11 cellular contexts compared by ENCODE assay signal in the genomic region with DNA sequence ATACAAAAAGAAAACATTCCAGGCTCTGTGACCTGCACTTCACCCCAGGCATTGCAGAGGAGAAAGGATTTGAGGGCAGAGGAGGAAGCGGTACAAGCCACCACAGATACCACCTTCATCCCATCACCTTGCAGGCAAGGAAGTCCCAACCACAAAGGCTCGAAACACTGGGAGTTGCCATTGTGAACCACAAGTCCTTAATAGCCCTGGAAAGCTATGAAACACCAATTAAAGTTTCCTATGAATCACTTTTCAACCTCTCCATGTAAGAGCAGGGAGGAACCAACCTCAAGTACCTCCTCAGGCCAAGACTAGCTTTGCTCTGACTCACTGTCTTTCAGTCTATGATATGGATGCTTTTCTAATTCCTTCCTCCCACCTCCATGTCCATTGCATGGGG. TPM values are rescaled to one million over a fixed set of nuclear protein-coding genes. Genes with fewer than 3 reads are reported as not detected.
A peak's percentile ranks its signal among the peaks of the same experiment; 100 is the strongest.
DNase-seq lines count a peak whose midpoint lies in the region; ATAC-seq, FAIRE-seq and TF ChIP-seq lines count a peak whose summit lies in the region.
"Had no signal": no experiment of that assay in that cellular context is flagged by ENCODE, and none has a peak within 500 bp of the region (broad histone marks: within the 10 kb centered on the region; RNA-seq: fewer than 3 reads in every experiment).

No MANE protein-coding gene starts in this region.

- peak overlapping the region; percentile 47 for H3K27ac ChIP-seq in keratinocyte (ENCODE audit: control insufficient read depth, insufficient read depth, low read length)
- H3K27ac ChIP-seq: heart left ventricle had no signal

- no peaks in the 10 kb centered on the region for H3K9me3 ChIP-seq in T-helper 17 cell (ENCODE audit: control insufficient read depth, low read length, poor library complexity, severe bottlenecking)
- no peaks in the 10 kb centered on the region for H3K9me3 ChIP-seq in keratinocyte (ENCODE audit: control insufficient read depth, low read depth, low read length)
- H3K9me3 ChIP-seq: heart left ventricle had no signal

- peaks cover 19% of the 10 kb centered on the region for H3K27me3 Mint-ChIP-seq in HFFc6 (ENCODE audit: insufficient read depth)
- peaks cover 5% of the 10 kb centered on the region for H3K27me3 Mint-ChIP-seq in T-helper 17 cell

- FAIRE-seq in keratinocyte (lab: Jason Lieb, UNC), result peak; percentile 100

- dilution Hi-C loops in keratinocyte (cut with MboI; ENCODE audit: extremely low pct_ligation_motif_present, low sequenced_read_pairs), result no loop called here

- peaks cover 64% of the 10 kb centered on the region for H3K4me1 ChIP-seq in keratinocyte (ENCODE audit: control insufficient read depth, extremely low read depth, insufficient read depth, low read length)

- no peaks in the 10 kb centered on the region for H3K9me3 Mint-ChIP-seq in HFFc6

- peaks cover 53% of the 10 kb centered on the region for H3K79me2 ChIP-seq in keratinocyte (ENCODE audit: control insufficient read depth, insufficient read depth, low read length)

- TF ChIP-seq CTCF in HFFc6 (IDR thresholded peaks at IDR 0.05), result no peak
- no peak for TF ChIP-seq CTCF in keratinocyte (optimal IDR thresholded peaks at IDR 0.05 in 1 of 3, IDR thresholded peaks at IDR 0.05 in 1 of 3, conservative IDR thresholded peaks at IDR 0.05 in 1 of 3; ENCODE audit: extremely low read depth in 1 of 3, insufficient read depth in 2 of 3, low read length in 3 of 3)

- H3K27me3 ChIP-seq in keratinocyte (ENCODE audit: control insufficient read depth, extremely low read depth, insufficient read depth, low read length), result no peaks in the 10 kb centered on the region
- H3K27me3 ChIP-seq: heart left ventricle had no signal

- H3K36me3 ChIP-seq in keratinocyte (ENCODE audit: control insufficient read depth in 2 of 2, extremely low read depth in 1 of 2, insufficient read depth in 2 of 2, low read length in 2 of 2), result peaks cover 2 to 10% of the 10 kb centered on the region in 2 experiments
- H3K36me3 ChIP-seq: heart left ventricle had no signal

- H2AFZ ChIP-seq in keratinocyte (ENCODE audit: control insufficient read depth, low read length), result no peak overlapping the region

- peak; percentile 45 for ATAC-seq in T-helper 17 cell
- no peak for ATAC-seq in HG02610 (IDR thresholded peaks at IDR 0.05; ENCODE audit: unreplicated experiment)
- ATAC-seq: heart left ventricle had no signal

- no peaks in the 10 kb centered on the region for H3K9me1 ChIP-seq in keratinocyte (ENCODE audit: control insufficient read depth, extremely low read depth, insufficient read depth, low read length)

- no peak overlapping the region for H3K9ac ChIP-seq in keratinocyte (ENCODE audit: control insufficient read depth, extremely low read depth, insufficient read depth, low read length)

- H3K4me2 ChIP-seq in keratinocyte (ENCODE audit: control insufficient read depth, extremely low read depth, insufficient read depth, low read depth, low read length), result peak overlapping the region; percentile 72

- H4K20me1 ChIP-seq in keratinocyte (ENCODE audit: control insufficient read depth, extremely low read depth, insufficient read depth, low read length), result no peaks in the 10 kb centered on the region

- H3K4me3 ChIP-seq in keratinocyte (ENCODE audit: control insufficient read depth in 2 of 3, extremely low read depth in 1 of 3, insufficient read depth in 2 of 3, low read depth in 1 of 3, low read length in 3 of 3), result no peak overlapping the region
- H3K4me3 ChIP-seq: heart left ventricle had no signal

- H3K36me3 Mint-ChIP-seq in HFFc6 (ENCODE audit: low read depth), result no peaks in the 10 kb centered on the region
- H3K36me3 Mint-ChIP-seq in T-helper 17 cell (ENCODE audit: low read depth), result peaks cover 7% of the 10 kb centered on the region

- H3K4me1 Mint-ChIP-seq in HFFc6 (ENCODE audit: low read depth), result peaks cover 29% of the 10 kb centered on the region
- H3K4me1 Mint-ChIP-seq in T-helper 17 cell, result peaks cover 20% of the 10 kb centered on the region

- H3K4me3 Mint-ChIP-seq in HFFc6 (no peak overlapping the region), T-helper 17 cell (no peak overlapping the region)

- peak overlapping the region; percentile 47; the same call in 1 of the 2 replicates for H3K27ac Mint-ChIP-seq in HFFc6
- no peak overlapping the region for H3K27ac Mint-ChIP-seq in T-helper 17 cell

- DNase-seq in CMK (ENCODE audit: low read depth) (peak; percentile 1), HFFc6 (peak; percentile 83), T-helper 17 cell (no peak), keratinocyte (ENCODE audit: low read depth, low spot score) (peak; percentile 98), occipital lobe (lab: John Stamatoyannopoulos, UW) (no peak), amygdala (lab: John Stamatoyannopoulos, UW) (no peak)
- DNase-seq in activated effector memory CD4-positive, alpha-beta T cell treated with anti-CD3 and anti-CD28 coated beads, Interleukin-2, amount 50 U/mL, for 16 hours, result no peak
- DNase-seq: heart left ventricle, NCI-H1694 treated with DMSO at 0.1 percent for 48 hours, SIG-M5 had no signal

RNA-seq across cellular contexts. Expression of a gene that starts 27.0 kb away (rescaled TPM):
- under 1 TPM; 0.24 to 0.51 (median 0.31) TPM for total RNA-seq in HFFc6 (2021; fragmentation: NEBNext Ultra II Directional; extraction: Animal tissue kit (Norgen Biotek cat#: 25700))
- total RNA-seq in T-helper 17 cell, result 1 to 10 TPM; 7.7 to 9.1 TPM
- 6.5 to 9.4 TPM (median 7.2 TPM) in 3 replicates for polyA plus RNA-seq in keratinocyte
- 6.9 TPM for polyA plus RNA-seq in keratinocyte (2011; ENCODE audit: low read depth)
- 5.5 and 7.8 TPM in 2 replicates for polyA plus RNA-seq in keratinocyte (2011; cell fraction: cytosol; rRNA removed)
- polyA plus RNA-seq in keratinocyte (2011; cell fraction: nucleus; rRNA removed), result 23.7 and 27.0 TPM in 2 replicates
- polyA plus RNA-seq in keratinocyte (2012; ENCODE audit: low replicate concordance), result 7.3 and 9.4 TPM in 2 replicates
- polyA minus RNA-seq in keratinocyte, result 15.0 to 21.5 TPM (median 21.2 TPM) in 3 replicates
- 7.9 TPM for polyA minus RNA-seq in keratinocyte (2011; cell fraction: cytosol; rRNA and poly(A)+ RNA removed)
- 22.4 and 35.8 TPM in 2 replicates for polyA minus RNA-seq in keratinocyte (2011; cell fraction: nucleus; rRNA and poly(A)+ RNA removed)
- 19.3 TPM for total RNA-seq in occipital lobe

Comparison
In these comparisons a context has a peak if more than half of its experiments do, and no peak if none do; other contexts are left out.
1. DNase-seq: peak in CMK (single experiment), HFFc6 (single experiment) and keratinocyte (single experiment); none in T-helper 17 cell (0 of 3), activated effector memory CD4-positive, alpha-beta T cell treated with anti-CD3 and anti-CD28 coated beads, Interleukin-2, amount 50 U/mL, for 16 hours (single experiment), occipital lobe (single experiment) and amygdala (0 of 56).
2. RNA of a gene that starts 27.0 kb away (total RNA-seq): 19.3 TPM in occipital lobe (single experiment) and 7.7 to 9.1 TPM in T-helper 17 cell; 0.24 to 0.51 TPM in HFFc6; every median in the first group is over 4 times any median in the second.